1 cellular context compared by ENCODE assay signal in genomic region chr1:12434686-12435085, GRCh38.
TF ChIP-seq lines count a peak whose summit lies in the region.

No MANE protein-coding gene starts in this region.

TF ChIP-seq in GM12878, 131 proteins besides CTCF, POLR2A, EP300 and RAD21 (continued from another document):
- TF ChIP-seq, protein P1, sequence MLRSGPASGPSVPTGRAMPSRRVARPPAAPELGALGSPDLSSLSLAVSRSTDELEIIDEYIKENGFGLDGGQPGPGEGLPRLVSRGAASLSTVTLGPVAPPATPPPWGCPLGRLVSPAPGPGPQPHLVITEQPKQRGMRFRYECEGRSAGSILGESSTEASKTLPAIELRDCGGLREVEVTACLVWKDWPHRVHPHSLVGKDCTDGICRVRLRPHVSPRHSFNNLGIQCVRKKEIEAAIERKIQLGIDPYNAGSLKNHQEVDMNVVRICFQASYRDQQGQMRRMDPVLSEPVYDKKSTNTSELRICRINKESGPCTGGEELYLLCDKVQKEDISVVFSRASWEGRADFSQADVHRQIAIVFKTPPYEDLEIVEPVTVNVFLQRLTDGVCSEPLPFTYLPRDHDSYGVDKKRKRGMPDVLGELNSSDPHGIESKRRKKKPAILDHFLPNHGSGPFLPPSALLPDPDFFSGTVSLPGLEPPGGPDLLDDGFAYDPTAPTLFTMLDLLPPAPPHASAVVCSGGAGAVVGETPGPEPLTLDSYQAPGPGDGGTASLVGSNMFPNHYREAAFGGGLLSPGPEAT (IDR thresholded peaks at IDR 0.05; ENCODE audit: low read depth), result no peak
- TF ChIP-seq ZBTB40 (IDR thresholded peaks at IDR 0.05; ENCODE audit: borderline replicate concordance) (no peak), STAT3 (IDR thresholded peaks at IDR 0.05; ENCODE audit: low read depth, low read length) (no peak), RUNX3 (IDR thresholded peaks at IDR 0.05; ENCODE audit: low read length) (no peak), GATAD2B (conservative IDR thresholded peaks at IDR 0.05; ENCODE audit: low read depth) (no peak), ZNF592 (IDR thresholded peaks at IDR 0.05) (no peak), SMAD5 (IDR thresholded peaks at IDR 0.05; ENCODE audit: low read depth) (no peak)
- TF ChIP-seq, protein P2, sequence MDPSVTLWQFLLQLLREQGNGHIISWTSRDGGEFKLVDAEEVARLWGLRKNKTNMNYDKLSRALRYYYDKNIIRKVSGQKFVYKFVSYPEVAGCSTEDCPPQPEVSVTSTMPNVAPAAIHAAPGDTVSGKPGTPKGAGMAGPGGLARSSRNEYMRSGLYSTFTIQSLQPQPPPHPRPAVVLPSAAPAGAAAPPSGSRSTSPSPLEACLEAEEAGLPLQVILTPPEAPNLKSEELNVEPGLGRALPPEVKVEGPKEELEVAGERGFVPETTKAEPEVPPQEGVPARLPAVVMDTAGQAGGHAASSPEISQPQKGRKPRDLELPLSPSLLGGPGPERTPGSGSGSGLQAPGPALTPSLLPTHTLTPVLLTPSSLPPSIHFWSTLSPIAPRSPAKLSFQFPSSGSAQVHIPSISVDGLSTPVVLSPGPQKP (IDR thresholded peaks at IDR 0.05; ENCODE audit: low read depth, low read length), result no peak
